ENCODE assay signal across 8 cellular contexts in genomic region chr15:99729920-99730319, GRCh38.
DNase-seq lines count a peak whose midpoint lies in the region; ATAC-seq and TF ChIP-seq lines count a peak whose summit lies in the region.

No MANE protein-coding gene starts in this region.

- no peak overlapping the region for H3K4me3 ChIP-seq in HFF-Myc (replicated peaks; ENCODE audit: low read depth, low read length)

- ATAC-seq in GM21717 (IDR thresholded peaks at IDR 0.05; ENCODE audit: unreplicated experiment), result no peak

- DNase-seq in COR-L47 (lab: John Stamatoyannopoulos, UW) (peak; percentile 10), HFF-Myc (ENCODE audit: extremely low read depth, low read depth) (peak; percentile 32), astrocyte of the hippocampus (ENCODE audit: low read depth, low spot score) (peak; percentile 63), left kidney (ENCODE audit: low read depth, low spot score) (peak; percentile 68), NCI-H146 (lab: John Stamatoyannopoulos, UW) (no peak), middle frontal gyrus (ENCODE audit: extremely low spot score, low spot score) (no peak)
- DNase-seq in central memory CD4-positive, alpha-beta T cell, result no peak

- peak; percentile 67 for TF ChIP-seq CTCF in HFF-Myc (IDR thresholded peaks at IDR 0.05; ENCODE audit: low read depth, low read length, missing control alignments)

Comparison
In these comparisons a context has a peak if more than half of its experiments do, and no peak if none do; other contexts are left out.
1. DNase-seq: peak in COR-L47 (single experiment), HFF-Myc (single experiment), astrocyte of the hippocampus (single experiment) and left kidney (single experiment); none in central memory CD4-positive, alpha-beta T cell (single experiment), NCI-H146 (single experiment) and middle frontal gyrus (single experiment).